ENCODE assay signal across 7 cellular contexts in the genomic region with DNA sequence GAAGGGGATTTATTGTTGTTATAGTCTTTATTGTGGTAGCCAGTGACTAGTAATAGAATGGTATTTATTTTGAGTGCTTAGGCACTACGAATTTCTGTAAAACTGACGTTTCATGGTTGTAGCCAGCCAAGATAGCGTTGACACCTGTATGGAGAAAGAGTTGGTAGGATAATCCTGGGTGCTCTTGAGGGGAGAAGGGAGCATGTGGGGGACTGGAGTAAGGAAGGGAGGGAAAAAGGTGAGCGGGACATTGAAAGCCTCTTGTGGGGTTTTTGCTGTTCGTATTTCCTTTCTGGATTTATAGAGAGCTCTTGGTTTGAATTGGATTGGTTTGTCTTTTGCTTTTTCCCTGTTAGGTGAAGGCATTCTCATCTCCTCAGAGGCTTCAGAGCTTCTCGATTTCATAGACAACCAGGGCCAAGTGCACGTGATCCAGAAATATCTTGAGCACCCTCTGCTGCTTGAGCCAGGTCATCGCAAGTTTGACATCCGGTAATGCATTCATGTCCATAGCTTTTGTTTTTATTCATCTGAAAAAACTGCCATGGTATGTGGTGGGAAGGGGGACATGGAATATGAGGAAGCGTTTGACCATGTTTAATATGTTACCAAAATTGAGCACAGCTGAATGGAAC. TPM values are rescaled to one million over a fixed set of nuclear protein-coding genes. Genes with fewer than 3 reads are reported as not detected.
DNase-seq lines count a peak whose midpoint lies in the region; TF ChIP-seq lines count a peak whose summit lies in the region.
"Not testable (repeated sequence)": the region's sequence is repeated elsewhere in the genome, so short reads cannot be mapped to it uniquely, and the experiment has no call there.

No MANE protein-coding gene starts in this region.

- H3K4me1 ChIP-seq in Karpas-422 (ENCODE audit: low read length); OCI-LY7 (ENCODE audit: insufficient read depth, low read length, poor library complexity, severe bottlenecking); left ventricle myocardium inferior: not testable (repeated sequence)

- H3K9me3 Mint-ChIP-seq in activated CD4-positive, alpha-beta T cell treated with anti-CD3 and anti-CD28 coated beads, Interleukin-2, amount 10 ng/mL, durations not matched to agents 24 days and 14 days; progenitor cell of endocrine pancreas (ENCODE audit: low read depth): not testable (repeated sequence)

- not testable (repeated sequence) for H4K20me1 ChIP-seq in Karpas-422 (ENCODE audit: insufficient read depth, low read depth, low read length); OCI-LY7 (ENCODE audit: insufficient read depth, low read length)

- H3K36me3 Mint-ChIP-seq in activated CD4-positive, alpha-beta T cell treated with anti-CD3 and anti-CD28 coated beads, Interleukin-2, amount 10 ng/mL, durations not matched to agents 24 days and 14 days (ENCODE audit: low read depth), result peaks cover 19% of the 10 kb centered on the region
- peaks cover 15% of the 10 kb centered on the region for H3K36me3 Mint-ChIP-seq in progenitor cell of endocrine pancreas (ENCODE audit: insufficient read depth)

- H3K27ac ChIP-seq in Karpas-422 (ENCODE audit: low read length); OCI-LY7 (ENCODE audit: low read depth, low read length, poor library complexity, severe bottlenecking); left ventricle myocardium inferior (replicated peaks): not testable (repeated sequence)

- intact Hi-C loops in OCI-LY7 (cut with micrococcal nuclease; ENCODE audit: unreplicated experiment); activated CD4-positive, alpha-beta T cell treated with anti-CD3 and anti-CD28 coated beads, Interleukin-2, amount 10 ng/mL, durations not matched to agents 24 days and 14 days (cut with micrococcal nuclease); left ventricle myocardium inferior (cut with micrococcal nuclease): not testable (repeated sequence)

- not testable (repeated sequence) for H2AFZ ChIP-seq in Karpas-422 (ENCODE audit: low read length); OCI-LY7 (ENCODE audit: low read length)

- not testable (repeated sequence) for H3K27me3 ChIP-seq in Karpas-422 (ENCODE audit: low read length); left ventricle myocardium inferior (ENCODE audit: low read depth)

- not testable (repeated sequence) for H3K4me3 Mint-ChIP-seq in activated CD4-positive, alpha-beta T cell treated with anti-CD3 and anti-CD28 coated beads, Interleukin-2, amount 10 ng/mL, durations not matched to agents 24 days and 14 days; progenitor cell of endocrine pancreas (ENCODE audit: low read depth)

- H3K4me3 ChIP-seq in Karpas-422 (ENCODE audit: low read length); OCI-LY7 (ENCODE audit: low read depth, low read length, poor library complexity, severe bottlenecking); left ventricle myocardium inferior: not testable (repeated sequence)

- H3K4me2 ChIP-seq in Karpas-422 (ENCODE audit: low read depth, low read length, poor library complexity, severe bottlenecking); OCI-LY7 (ENCODE audit: low read length): not testable (repeated sequence)

- POLR2A ChIA-PET in OCI-LY7 (lab: Charles Lee), result not testable (repeated sequence)

- not testable (repeated sequence) for BruUV-seq in OCI-LY7 (replicated peaks; lab: Mats Ljungman, UMichigan)

- H3K27me3 Mint-ChIP-seq in activated CD4-positive, alpha-beta T cell treated with anti-CD3 and anti-CD28 coated beads, Interleukin-2, amount 10 ng/mL, durations not matched to agents 24 days and 14 days; progenitor cell of endocrine pancreas: not testable (repeated sequence)

- H3K36me3 ChIP-seq in Karpas-422 (ENCODE audit: insufficient read depth, low read length) (peaks cover 14% of the 10 kb centered on the region), OCI-LY7 (ENCODE audit: insufficient read depth, low read length) (peaks cover 29% of the 10 kb centered on the region), left ventricle myocardium inferior (peaks cover 23% of the 10 kb centered on the region)

- peaks cover 13% of the 10 kb centered on the region for H3K79me2 ChIP-seq in Karpas-422 (ENCODE audit: low read length)
- not testable (repeated sequence) for H3K79me2 ChIP-seq in OCI-LY7 (ENCODE audit: insufficient read depth, low read depth, low read length)

- H3K9me3 ChIP-seq in Karpas-422 (ENCODE audit: low read length); OCI-LY7 (ENCODE audit: low read length); left ventricle myocardium inferior (replicated peaks): not testable (repeated sequence)

- not testable (repeated sequence) for H3K9ac ChIP-seq in Karpas-422 (ENCODE audit: low read length)

- not testable (repeated sequence) for H3K4me1 Mint-ChIP-seq in activated CD4-positive, alpha-beta T cell treated with anti-CD3 and anti-CD28 coated beads, Interleukin-2, amount 10 ng/mL, durations not matched to agents 24 days and 14 days; progenitor cell of endocrine pancreas (ENCODE audit: low read depth)

- not testable (repeated sequence) for H3K9me2 ChIP-seq in Karpas-422 (replicated peaks; ENCODE audit: insufficient read depth, low read length); OCI-LY7 (ENCODE audit: insufficient read depth, low read length)

- CTCF ChIA-PET in OCI-LY7 (lab: Charles Lee; ENCODE audit: unreplicated experiment), result not testable (repeated sequence)

- TF ChIP-seq CTCF in OCI-LY7 (conservative IDR thresholded peaks at IDR 0.05; ENCODE audit: low read length) (peak; percentile 51; the same call in 1 of the 2 replicates), left ventricle myocardium inferior (IDR thresholded peaks at IDR 0.05; ENCODE audit: borderline replicate concordance) (peak; percentile 47), progenitor cell of endocrine pancreas (IDR thresholded peaks at IDR 0.05; ENCODE audit: unreplicated experiment) (peak; percentile 27)

- peak; percentile 45 for DNase-seq in GDM1 (lab: John Stamatoyannopoulos, UW)
- peak; percentile 79 for DNase-seq in Karpas-422
- DNase-seq in OCI-LY7 (ENCODE audit: low spot score), result peak; percentile 51
- DNase-seq in activated CD4-positive, alpha-beta T cell treated with anti-CD3 and anti-CD28 coated beads, Interleukin-2, amount 10 ng/mL, durations not matched to agents 24 days and 14 days, result peak; percentile 84
- DNase-seq in central memory CD4-positive, alpha-beta T cell, result peak; percentile 45
- DNase-seq in left ventricle myocardium inferior; progenitor cell of endocrine pancreas (ENCODE audit: low spot score, unreplicated experiment): not testable (repeated sequence)

- H3K27ac Mint-ChIP-seq in activated CD4-positive, alpha-beta T cell treated with anti-CD3 and anti-CD28 coated beads, Interleukin-2, amount 10 ng/mL, durations not matched to agents 24 days and 14 days; progenitor cell of endocrine pancreas: not testable (repeated sequence)

RNA-seq across cellular contexts. Expression of gene TTL, which starts 19.0 kb away (rescaled TPM):
- 26.1 and 30.5 TPM in 2 replicates for total RNA-seq in Karpas-422 (2014; rRNA removed; shearing (Covaris generic); ENCODE audit: low replicate concordance)
- total RNA-seq in OCI-LY7 (2014; rRNA removed; shearing (Covaris generic)), result 27.1 and 32.9 TPM in 2 replicates
- 45.1 and 48.7 TPM in 2 replicates for total RNA-seq in OCI-LY7 (2022)
- 44.6 and 48.5 TPM in 2 replicates for total RNA-seq in activated CD4-positive, alpha-beta T cell treated with anti-CD3 and anti-CD28 coated beads, Interleukin-2, amount 10 ng/mL, durations not matched to agents 24 days and 14 days
- total RNA-seq in left ventricle myocardium inferior, result 47.1 TPM
- total RNA-seq in progenitor cell of endocrine pancreas, result 35.9 and 37.0 TPM in 2 replicates

RNA-seq across cellular contexts. Expression of gene POLR1B, which starts 41.3 kb away (rescaled TPM):
- 23.8 and 35.4 TPM in 2 replicates for total RNA-seq in Karpas-422 (2014; rRNA removed; shearing (Covaris generic); ENCODE audit: low replicate concordance)
- total RNA-seq in OCI-LY7 (2014; rRNA removed; shearing (Covaris generic)), result 28.0 and 30.5 TPM in 2 replicates
- total RNA-seq in OCI-LY7 (2022) (44.7 and 45.1 TPM in 2 replicates), left ventricle myocardium inferior (11.7 TPM), progenitor cell of endocrine pancreas (31.4 and 35.9 TPM in 2 replicates)
- total RNA-seq in activated CD4-positive, alpha-beta T cell treated with anti-CD3 and anti-CD28 coated beads, Interleukin-2, amount 10 ng/mL, durations not matched to agents 24 days and 14 days, result 71.9 and 84.5 TPM in 2 replicates
